Comparison of ENCODE assay signal across 1 cellular context in the genomic region with DNA sequence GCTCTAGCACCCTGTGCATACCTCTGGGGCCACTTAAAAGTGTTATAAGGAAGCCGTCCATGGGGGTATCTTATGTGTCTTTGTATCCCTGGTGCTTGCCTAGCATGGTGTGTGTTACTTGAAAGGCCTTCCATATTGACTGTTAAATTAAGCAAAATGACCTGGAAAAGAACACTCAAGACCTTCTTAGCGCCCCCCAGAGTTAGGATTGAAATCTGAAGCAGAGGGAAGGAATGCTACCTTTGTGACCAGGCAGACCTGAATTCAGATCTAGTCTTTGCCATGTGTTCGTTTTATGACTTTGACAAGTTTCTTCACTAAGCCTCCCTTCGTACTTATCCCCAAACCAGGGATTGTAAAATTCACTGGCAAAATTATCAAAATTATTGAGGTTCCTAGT.
TF ChIP-seq lines count a peak whose summit lies in the region.

No MANE protein-coding gene starts in this region.

TF ChIP-seq in K562, 482 proteins besides CTCF, POLR2A, EP300 and RAD21 (continued from another document):
- TF ChIP-seq, protein P1, sequence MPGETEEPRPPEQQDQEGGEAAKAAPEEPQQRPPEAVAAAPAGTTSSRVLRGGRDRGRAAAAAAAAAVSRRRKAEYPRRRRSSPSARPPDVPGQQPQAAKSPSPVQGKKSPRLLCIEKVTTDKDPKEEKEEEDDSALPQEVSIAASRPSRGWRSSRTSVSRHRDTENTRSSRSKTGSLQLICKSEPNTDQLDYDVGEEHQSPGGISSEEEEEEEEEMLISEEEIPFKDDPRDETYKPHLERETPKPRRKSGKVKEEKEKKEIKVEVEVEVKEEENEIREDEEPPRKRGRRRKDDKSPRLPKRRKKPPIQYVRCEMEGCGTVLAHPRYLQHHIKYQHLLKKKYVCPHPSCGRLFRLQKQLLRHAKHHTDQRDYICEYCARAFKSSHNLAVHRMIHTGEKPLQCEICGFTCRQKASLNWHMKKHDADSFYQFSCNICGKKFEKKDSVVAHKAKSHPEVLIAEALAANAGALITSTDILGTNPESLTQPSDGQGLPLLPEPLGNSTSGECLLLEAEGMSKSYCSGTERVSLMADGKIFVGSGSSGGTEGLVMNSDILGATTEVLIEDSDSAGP (CRISPR knock-in tag; IDR thresholded peaks at IDR 0.05): no peak
- TF ChIP-seq, protein P2, sequence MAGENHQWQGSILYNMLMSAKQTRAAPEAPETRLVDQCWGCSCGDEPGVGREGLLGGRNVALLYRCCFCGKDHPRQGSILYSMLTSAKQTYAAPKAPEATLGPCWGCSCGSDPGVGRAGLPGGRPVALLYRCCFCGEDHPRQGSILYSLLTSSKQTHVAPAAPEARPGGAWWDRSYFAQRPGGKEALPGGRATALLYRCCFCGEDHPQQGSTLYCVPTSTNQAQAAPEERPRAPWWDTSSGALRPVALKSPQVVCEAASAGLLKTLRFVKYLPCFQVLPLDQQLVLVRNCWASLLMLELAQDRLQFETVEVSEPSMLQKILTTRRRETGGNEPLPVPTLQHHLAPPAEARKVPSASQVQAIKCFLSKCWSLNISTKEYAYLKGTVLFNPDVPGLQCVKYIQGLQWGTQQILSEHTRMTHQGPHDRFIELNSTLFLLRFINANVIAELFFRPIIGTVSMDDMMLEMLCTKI (IDR thresholded peaks at IDR 0.05; ENCODE audit: partially characterized antibody): no peak
- TF ChIP-seq ZNF253 (CRISPR knock-in tag; conservative IDR thresholded peaks at IDR 0.05) (no peak), HDGF (IDR thresholded peaks at IDR 0.05) (no peak), CC2D1A (IDR thresholded peaks at IDR 0.05) (no peak), FOXM1 (IDR thresholded peaks at IDR 0.05; ENCODE audit: low read depth) (no peak), FOXM1 (CRISPR knock-in tag; IDR thresholded peaks at IDR 0.05; ENCODE audit: low read depth) (no peak)
- TF ChIP-seq, protein P3, sequence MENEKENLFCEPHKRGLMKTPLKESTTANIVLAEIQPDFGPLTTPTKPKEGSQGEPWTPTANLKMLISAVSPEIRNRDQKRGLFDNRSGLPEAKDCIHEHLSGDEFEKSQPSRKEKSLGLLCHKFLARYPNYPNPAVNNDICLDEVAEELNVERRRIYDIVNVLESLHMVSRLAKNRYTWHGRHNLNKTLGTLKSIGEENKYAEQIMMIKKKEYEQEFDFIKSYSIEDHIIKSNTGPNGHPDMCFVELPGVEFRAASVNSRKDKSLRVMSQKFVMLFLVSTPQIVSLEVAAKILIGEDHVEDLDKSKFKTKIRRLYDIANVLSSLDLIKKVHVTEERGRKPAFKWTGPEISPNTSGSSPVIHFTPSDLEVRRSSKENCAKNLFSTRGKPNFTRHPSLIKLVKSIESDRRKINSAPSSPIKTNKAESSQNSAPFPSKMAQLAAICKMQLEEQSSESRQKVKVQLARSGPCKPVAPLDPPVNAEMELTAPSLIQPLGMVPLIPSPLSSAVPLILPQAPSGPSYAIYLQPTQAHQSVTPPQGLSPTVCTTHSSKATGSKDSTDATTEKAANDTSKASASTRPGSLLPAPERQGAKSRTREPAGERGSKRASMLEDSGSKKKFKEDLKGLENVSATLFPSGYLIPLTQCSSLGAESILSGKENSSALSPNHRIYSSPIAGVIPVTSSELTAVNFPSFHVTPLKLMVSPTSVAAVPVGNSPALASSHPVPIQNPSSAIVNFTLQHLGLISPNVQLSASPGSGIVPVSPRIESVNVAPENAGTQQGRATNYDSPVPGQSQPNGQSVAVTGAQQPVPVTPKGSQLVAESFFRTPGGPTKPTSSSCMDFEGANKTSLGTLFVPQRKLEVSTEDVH (IDR thresholded peaks at IDR 0.05; ENCODE audit: low read depth, partially characterized antibody): no peak
- TF ChIP-seq, protein P4, sequence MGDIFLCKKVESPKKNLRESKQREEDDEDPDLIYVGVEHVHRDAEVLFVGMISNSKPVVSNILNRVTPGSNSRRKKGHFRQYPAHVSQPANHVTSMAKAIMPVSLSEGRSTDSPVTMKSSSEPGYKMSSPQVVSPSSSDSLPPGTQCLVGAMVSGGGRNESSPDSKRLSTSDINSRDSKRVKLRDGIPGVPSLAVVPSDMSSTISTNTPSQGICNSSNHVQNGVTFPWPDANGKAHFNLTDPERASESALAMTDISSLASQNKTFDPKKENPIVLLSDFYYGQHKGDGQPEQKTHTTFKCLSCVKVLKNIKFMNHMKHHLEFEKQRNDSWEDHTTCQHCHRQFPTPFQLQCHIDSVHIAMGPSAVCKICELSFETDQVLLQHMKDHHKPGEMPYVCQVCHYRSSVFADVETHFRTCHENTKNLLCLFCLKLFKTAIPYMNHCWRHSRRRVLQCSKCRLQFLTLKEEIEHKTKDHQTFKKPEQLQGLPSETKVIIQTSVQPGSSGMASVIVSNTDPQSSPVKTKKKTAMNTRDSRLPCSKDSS (IDR thresholded peaks at IDR 0.05; ENCODE audit: low read depth, partially characterized antibody): no peak
TF ChIP-seq in K562: peak in this region for 0.
